Comparison of ENCODE assay signal across 11 cellular contexts in the genomic region with DNA sequence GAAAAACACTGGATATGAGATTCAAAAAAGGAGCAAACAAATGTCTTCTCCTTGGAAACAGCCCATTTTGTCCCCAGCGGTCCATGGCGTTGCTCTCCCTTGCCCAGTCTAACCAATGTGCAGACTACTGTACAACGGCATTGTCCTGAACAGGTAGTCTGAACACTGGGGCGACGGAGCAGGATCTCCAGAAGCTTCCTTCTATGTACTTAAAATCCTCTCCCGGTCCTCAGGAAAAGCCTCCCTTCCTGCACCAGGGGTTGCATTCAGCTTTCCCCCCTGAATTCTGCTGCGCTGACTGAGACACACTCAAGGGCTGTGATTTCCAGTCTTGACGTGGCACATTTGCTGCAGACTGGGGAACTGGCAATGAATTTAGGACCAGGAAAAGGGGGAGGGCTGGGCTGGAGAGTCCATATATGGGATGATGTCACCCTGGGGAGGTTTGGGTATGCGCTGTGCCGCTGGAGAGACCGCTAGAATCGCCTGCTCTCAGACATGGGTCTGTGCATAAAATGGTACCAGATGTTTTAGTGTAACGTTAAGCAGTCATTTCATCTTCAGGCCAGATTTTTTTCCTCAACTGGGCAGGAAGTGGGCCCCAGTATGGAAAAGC.
DNase-seq lines count a peak whose midpoint lies in the region; ATAC-seq, FAIRE-seq and TF ChIP-seq lines count a peak whose summit lies in the region.
"Had no signal": no experiment of that assay in that cellular context is flagged by ENCODE, and none has a peak within 500 bp of the region (broad histone marks: within the 10 kb centered on the region; RNA-seq: fewer than 3 reads in every experiment).

No MANE protein-coding gene starts in this region.

- no peak overlapping the region for H3K27ac Mint-ChIP-seq in CD4-positive, alpha-beta memory T cell

- H2AFZ ChIP-seq in SK-N-SH (ENCODE audit: low read depth) (no peak overlapping the region), trophoblast cell (ENCODE audit: insufficient read depth, low read length, poor library complexity) (no peak overlapping the region)

- no peak for FAIRE-seq in D721Med (lab: Jason Lieb, UNC)

- H4K8ac ChIP-seq in trophoblast cell (ENCODE audit: low read depth, low read length), result peak overlapping the region; percentile 68

- TF ChIP-seq RAD21 in SK-N-SH (IDR thresholded peaks at IDR 0.05; ENCODE audit: low read length), result no peak; the same call in 1 of the 2 replicates

- H2BK5ac ChIP-seq in trophoblast cell (ENCODE audit: low read depth, low read length, poor library complexity), result peak overlapping the region; percentile 25

- H3K36me3 ChIP-seq in SK-N-SH (replicated peaks in 1 of 2; ENCODE audit: control insufficient read depth in 1 of 2, insufficient read depth in 2 of 2, low read length in 1 of 2) (peaks cover 29 to 37% of the 10 kb centered on the region in 2 experiments), trophoblast cell (ENCODE audit: control insufficient read depth in 1 of 2, insufficient read depth in 2 of 2, low read length in 2 of 2) (no peaks in the 10 kb centered on the region)
- H3K36me3 ChIP-seq in CD4-positive, alpha-beta memory T cell (ENCODE audit: insufficient read depth, low read length), result no peaks in the 10 kb centered on the region

- no peak overlapping the region for H3K23ac ChIP-seq in trophoblast cell (ENCODE audit: low read length)

- H3K79me2 ChIP-seq in SK-N-SH (ENCODE audit: insufficient read depth) (peaks cover 49% of the 10 kb centered on the region), trophoblast cell (ENCODE audit: control insufficient read depth, insufficient read depth, low read length, poor library complexity) (peaks cover 3% of the 10 kb centered on the region)

- CTCF ChIA-PET in SK-N-SH (lab: Yijun Ruan, JAX), result interaction anchor here (0.5 to 2.0 kb wide), 4 partner anchors 36 to 255 kb away, joined by 3 to 8 read pairs (median 4); no protein-coding TSS in a partner anchor
- CTCF ChIA-PET in CD4-positive, alpha-beta memory T cell (lab: Charles Lee; ENCODE audit: partially characterized antibody), result no interaction called here

- POLR2A ChIA-PET in SK-N-SH (lab: Yijun Ruan, JAX), result interaction anchor here (1.4 kb wide), 1 partner anchor 214 kb away, joined by 9 read pairs; no protein-coding TSS in a partner anchor
- POLR2A ChIA-PET in CD4-positive, alpha-beta memory T cell (lab: Charles Lee; ENCODE audit: partially characterized antibody), result no interaction called here

- no peaks in the 10 kb centered on the region for H3K27me3 ChIP-seq in SK-N-SH (ENCODE audit: insufficient read depth)
- no peaks in the 10 kb centered on the region for H3K27me3 ChIP-seq in trophoblast cell (ENCODE audit: insufficient read depth, low read length)
- H3K27me3 ChIP-seq in CD4-positive, alpha-beta memory T cell (ENCODE audit: insufficient read depth, low read length), result no peaks in the 10 kb centered on the region

- ATAC-seq in Right ventricle myocardium superior (ENCODE audit: poor library complexity) (peak; percentile 94), GM21576 (IDR thresholded peaks at IDR 0.05; ENCODE audit: unreplicated experiment) (no peak)

- no peak overlapping the region for H2AK5ac ChIP-seq in trophoblast cell (ENCODE audit: low read length)

- H3K9me3 ChIP-seq in SK-N-SH (no peaks in the 10 kb centered on the region), trophoblast cell (ENCODE audit: insufficient read depth, low read depth, low read length) (no peaks in the 10 kb centered on the region)
- H3K9me3 ChIP-seq in CD4-positive, alpha-beta memory T cell (ENCODE audit: control insufficient read depth in 1 of 2, low read length in 2 of 2), result no peaks in the 10 kb centered on the region

- H3K4me1 ChIP-seq in SK-N-SH (ENCODE audit: control insufficient read depth in 1 of 2, insufficient read depth in 2 of 2, low read depth in 1 of 2, low read length in 1 of 2), result peaks cover 37 to 45% of the 10 kb centered on the region in 2 experiments; a peak in 3 of 4 replicates
- peaks cover 6 to 11% of the 10 kb centered on the region in 2 experiments for H3K4me1 ChIP-seq in trophoblast cell (ENCODE audit: control insufficient read depth in 1 of 2, insufficient read depth in 2 of 2, low read length in 2 of 2)
- H3K4me1 ChIP-seq in CD4-positive, alpha-beta memory T cell (ENCODE audit: insufficient read depth, low read length), result no peaks in the 10 kb centered on the region

- H3K4ac ChIP-seq in trophoblast cell (ENCODE audit: low read depth, low read length), result no peak overlapping the region

- H4K91ac ChIP-seq in trophoblast cell (ENCODE audit: low read depth, low read length), result peak overlapping the region; percentile 91

- H2BK120ac ChIP-seq in trophoblast cell (ENCODE audit: insufficient read depth, low read length, poor library complexity), result peak overlapping the region; percentile 61

- peaks cover 0 to 7% (median 4%) of the 10 kb centered on the region in 4 donors for H3K4me1 Mint-ChIP-seq in CD4-positive, alpha-beta memory T cell

- H3K14ac ChIP-seq in trophoblast cell (ENCODE audit: low read length), result peak overlapping the region; percentile 76

- WGBS in SK-N-SH (ENCODE audit: low lambda C conversion rate), result 27% methylated on average over 12 of the region's 13 CpGs
- WGBS in trophoblast cell (ENCODE audit: extremely low coverage, insufficient coverage, insufficient read length), result no CpG with 5 or more reads among the region's 13 CpGs

- H3K36me3 Mint-ChIP-seq in CD4-positive, alpha-beta memory T cell, result no peaks in the 10 kb centered on the region

- H3K9me3 Mint-ChIP-seq in CD4-positive, alpha-beta memory T cell, result peaks cover 0 to 2% (median 0%) of the 10 kb centered on the region in 8 donors

- peaks cover 6% of the 10 kb centered on the region for H3K79me1 ChIP-seq in trophoblast cell (ENCODE audit: low read length)

- intact Hi-C loops in Right ventricle myocardium superior (cut with DNase I), result no loop called here
- intact Hi-C loops in CD4-positive, alpha-beta memory T cell (cut with micrococcal nuclease), result no loop called here

- no peaks in the 10 kb centered on the region for H3K27me3 Mint-ChIP-seq in CD4-positive, alpha-beta memory T cell

- no peak overlapping the region for H3K4me3 Mint-ChIP-seq in CD4-positive, alpha-beta memory T cell

- H3K9ac ChIP-seq in SK-N-SH (peak overlapping the region; percentile 85), trophoblast cell (ENCODE audit: low read length) (no peak overlapping the region)

- peak overlapping the region; percentile 25 for H3K18ac ChIP-seq in trophoblast cell (ENCODE audit: low read length)

- no peak for TF ChIP-seq CTCF in AG09319 (IDR thresholded peaks at IDR 0.05; ENCODE audit: low read depth, low read length)
- TF ChIP-seq CTCF in SK-N-SH (IDR thresholded peaks at IDR 0.05), result no peak
- TF ChIP-seq CTCF in D721Med (IDR thresholded peaks at IDR 0.05; ENCODE audit: insufficient read depth, missing control alignments), result no peak

- peak overlapping the region; percentile 25 for H2BK12ac ChIP-seq in trophoblast cell (ENCODE audit: low read length)

- H3K9me2 ChIP-seq in SK-N-SH, result no peaks in the 10 kb centered on the region

- peak overlapping the region; percentile 35 for H4K12ac ChIP-seq in trophoblast cell (ENCODE audit: low read depth, low read length)

- no peaks in the 10 kb centered on the region; the same call in 1 of the 2 replicates for H4K20me1 ChIP-seq in SK-N-SH (ENCODE audit: insufficient read depth)

- DNase-seq in AG09319 (ENCODE audit: extremely low read depth, low read depth), result peak; percentile 98
- peak; percentile 50 for DNase-seq in SK-N-SH
- DNase-seq in Right ventricle myocardium superior, result peak; percentile 80
- peak in 1 of 2 donors; percentile 3 for DNase-seq in trophoblast cell
- no peak for DNase-seq in activated CD4-positive, alpha-beta T cell treated with anti-CD3 and anti-CD28 coated beads, Interleukin-2, amount 50 U/mL, for 1 hour
- DNase-seq in CD4-positive, alpha-beta memory T cell, result no peak
- DNase-seq in D721Med (ENCODE audit: insufficient read length, low spot score), result no peak
- DNase-seq: DMS79 treated with DMSO at 0.1 percent for 48 hours, H7, NCI-H2171 had no signal

- H3F3A ChIP-seq in SK-N-SH (replicated peaks; ENCODE audit: insufficient read depth), result peaks cover 56% of the 10 kb centered on the region

- H3K4me2 ChIP-seq in SK-N-SH, result peak overlapping the region; percentile 70
- H3K4me2 ChIP-seq in trophoblast cell (ENCODE audit: low read length), result peak overlapping the region; percentile 55

- H3K4me3 ChIP-seq in SK-N-SH (ENCODE audit: low read depth in 2 of 2, low read length in 1 of 2) (peak overlapping the region; percentile 74 to 93), trophoblast cell (ENCODE audit: low read depth, low read length) (peak overlapping the region; percentile 2)
- H3K4me3 ChIP-seq in CD4-positive, alpha-beta memory T cell (ENCODE audit: low read length in 2 of 2), result no peak overlapping the region

- peak; percentile 58 to 65 for TF ChIP-seq EP300 in SK-N-SH (IDR thresholded peaks at IDR 0.05; ENCODE audit: borderline replicate concordance in 1 of 2, low read depth in 1 of 2, low read length in 1 of 2)

- H3K27ac ChIP-seq in SK-N-SH (ENCODE audit: low read depth in 2 of 2, low read length in 1 of 2) (peak overlapping the region; percentile 97 to 99), trophoblast cell (ENCODE audit: low read depth, low read length) (peak overlapping the region; percentile 75)
- no peak overlapping the region for H3K27ac ChIP-seq in CD4-positive, alpha-beta memory T cell (ENCODE audit: low read depth, low read length)

TF ChIP-seq in SK-N-SH, 30 proteins besides CTCF, POLR2A, EP300 and RAD21 (continues in another document):
- no peak for TF ChIP-seq RFX5 (IDR thresholded peaks at IDR 0.05; ENCODE audit: low read length)
- peak; percentile 82 for TF ChIP-seq TAF1 (IDR thresholded peaks at IDR 0.05; ENCODE audit: borderline replicate concordance, low read depth, low read length)
- TF ChIP-seq, protein P1, sequence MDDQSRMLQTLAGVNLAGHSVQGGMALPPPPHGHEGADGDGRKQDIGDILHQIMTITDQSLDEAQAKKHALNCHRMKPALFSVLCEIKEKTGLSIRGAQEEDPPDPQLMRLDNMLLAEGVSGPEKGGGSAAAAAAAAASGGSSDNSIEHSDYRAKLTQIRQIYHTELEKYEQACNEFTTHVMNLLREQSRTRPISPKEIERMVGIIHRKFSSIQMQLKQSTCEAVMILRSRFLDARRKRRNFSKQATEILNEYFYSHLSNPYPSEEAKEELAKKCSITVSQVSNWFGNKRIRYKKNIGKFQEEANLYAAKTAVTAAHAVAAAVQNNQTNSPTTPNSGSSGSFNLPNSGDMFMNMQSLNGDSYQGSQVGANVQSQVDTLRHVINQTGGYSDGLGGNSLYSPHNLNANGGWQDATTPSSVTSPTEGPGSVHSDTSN (IDR thresholded peaks at IDR 0.05), result peak; percentile 69
- TF ChIP-seq YY1 (IDR thresholded peaks at IDR 0.05; ENCODE audit: low read depth), result peak; percentile 38; the same call in 1 of the 2 replicates
- TF ChIP-seq MEF2A (IDR thresholded peaks at IDR 0.05; ENCODE audit: borderline replicate concordance, low read depth), result no peak
- TF ChIP-seq FOXJ3 (CRISPR knock-in tag; IDR thresholded peaks at IDR 0.05), result no peak
- TF ChIP-seq FOSL2 (IDR thresholded peaks at IDR 0.05; ENCODE audit: borderline replicate concordance, low read depth), result peak; percentile 35; the same call in 1 of the 2 replicates
- TF ChIP-seq POLR2AphosphoS5 (IDR thresholded peaks at IDR 0.05; ENCODE audit: low read depth, low read length), result peak; percentile 99
- TF ChIP-seq FOXM1 (IDR thresholded peaks at IDR 0.05; ENCODE audit: low read depth), result no peak; the same call in 1 of the 2 replicates

Comparison
In these comparisons a context has a peak if more than half of its experiments do, and no peak if none do; other contexts are left out.
1. DNase-seq: peak in AG09319 (single experiment), SK-N-SH (single experiment) and Right ventricle myocardium superior (single experiment); none in activated CD4-positive, alpha-beta T cell treated with anti-CD3 and anti-CD28 coated beads, Interleukin-2, amount 50 U/mL, for 1 hour (single experiment), CD4-positive, alpha-beta memory T cell (0 of 5) and D721Med (single experiment).
2. H3K4me3 ChIP-seq: peak in SK-N-SH (2 of 2) and trophoblast cell (single experiment); none in CD4-positive, alpha-beta memory T cell (0 of 2).